ENCODE assay signal across 8 cellular contexts in the genomic region with DNA sequence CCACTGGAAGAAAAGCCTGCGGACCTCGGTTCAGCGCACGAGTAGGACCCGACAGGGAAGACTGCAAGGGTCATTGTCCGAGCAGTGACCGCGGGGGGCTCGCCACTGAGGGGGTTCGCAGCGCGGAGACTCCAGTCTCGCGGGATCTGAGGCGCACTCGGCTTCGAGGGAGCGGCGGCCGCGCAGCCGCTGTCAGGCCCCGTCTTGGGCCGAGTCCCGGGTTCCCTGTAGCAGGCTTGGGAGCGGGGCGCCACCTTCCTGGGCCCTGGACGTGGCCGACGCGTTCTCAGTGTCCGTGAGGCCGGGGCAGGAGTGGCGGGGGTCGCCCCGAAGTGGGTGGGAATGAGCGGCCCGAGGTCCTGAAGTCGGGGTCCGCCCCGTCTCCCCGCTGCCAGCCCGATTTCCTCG. TPM values are rescaled to one million over a fixed set of nuclear protein-coding genes. Genes with fewer than 3 reads are reported as not detected.
A peak's percentile ranks its signal among the peaks of the same experiment; 100 is the strongest.
DNase-seq lines count a peak whose midpoint lies in the region; ATAC-seq and TF ChIP-seq lines count a peak whose summit lies in the region.

No MANE protein-coding gene starts in this region.

- no peak overlapping the region for H2BK15ac ChIP-seq in H9 (ENCODE audit: low read depth, low read length)

- peaks cover 38 to 45% of the 10 kb centered on the region in 2 experiments for H3K4me1 Mint-ChIP-seq in H9

- DNase-seq in H9 (peak; percentile 66), fibroblast of villous mesenchyme (ENCODE audit: low read depth) (no peak), retinal pigment epithelial cell (ENCODE audit: low read depth) (no peak), OCI-M1 (lab: John Stamatoyannopoulos, UW) (no peak), islet precursor cell (no peak)

- H3K27me3 ChIP-seq in H9 (ENCODE audit: insufficient read depth, low read length): no peaks in the 10 kb centered on the region
- H3K27me3 ChIP-seq in SU-DHL-6 (ENCODE audit: low read length): no peaks in the 10 kb centered on the region

- no peak overlapping the region for H2BK120ac ChIP-seq in H9 (ENCODE audit: low read depth, low read length, poor library complexity, severe bottlenecking)

- no peaks in the 10 kb centered on the region for H3K9me2 ChIP-seq in SU-DHL-6 (replicated peaks; ENCODE audit: insufficient read depth, low read length)

- H3K9me3 Mint-ChIP-seq in H9: no peaks in the 10 kb centered on the region

- H4K20me1 ChIP-seq in H9 (ENCODE audit: control insufficient read depth, insufficient read depth, insufficient read length) (no peaks in the 10 kb centered on the region), SU-DHL-6 (ENCODE audit: low read depth, low read length) (no peaks in the 10 kb centered on the region; the same call in 1 of the 2 replicates)

- H3K79me1 ChIP-seq in H9 (ENCODE audit: insufficient read depth, low read depth, low read length, poor library complexity, severe bottlenecking): peaks cover 9% of the 10 kb centered on the region

- peak overlapping the region; percentile 10; the same call in 1 of the 2 replicates for H3K14ac ChIP-seq in H9 (ENCODE audit: insufficient read depth, low read length)

- H3K27ac Mint-ChIP-seq in H9: peak overlapping the region; percentile 87 to 99 (median 95); a peak in 4 of 7 replicates

- H2BK20ac ChIP-seq in H9 (ENCODE audit: low read depth, low read length, poor library complexity, severe bottlenecking): no peak overlapping the region

- H3K4me3 ChIP-seq in SU-DHL-6 (ENCODE audit: insufficient read depth, low read length, poor library complexity, severe bottlenecking): peak overlapping the region; percentile 47
- peak overlapping the region; percentile 48 for H3K4me3 ChIP-seq in fibroblast of villous mesenchyme (ENCODE audit: low read depth, low read length)
- peak overlapping the region; percentile 24 for H3K4me3 ChIP-seq in retinal pigment epithelial cell (ENCODE audit: low read length)

- H3K9ac ChIP-seq in H9 (ENCODE audit: extremely low read depth, insufficient read length, low read length) (peak overlapping the region; percentile 10), SU-DHL-6 (ENCODE audit: low read length) (peak overlapping the region; percentile 96)

- H2AFZ ChIP-seq in H9 (ENCODE audit: low read length) (no peak overlapping the region), SU-DHL-6 (ENCODE audit: low read depth, low read length, severe bottlenecking) (no peak overlapping the region)

- no peak overlapping the region for H4K5ac ChIP-seq in H9 (ENCODE audit: insufficient read length, low read depth, low read length)

- peak overlapping the region; percentile 62 to 81 for H3K4me3 Mint-ChIP-seq in H9

- ATAC-seq in HG03025 (IDR thresholded peaks at IDR 0.05; ENCODE audit: low FRiP score, unreplicated experiment) (no peak), HG03442 (IDR thresholded peaks at IDR 0.05; ENCODE audit: unreplicated experiment) (no peak)

- H3K4me1 ChIP-seq in H9 (ENCODE audit: insufficient read depth, low read length): no peaks in the 10 kb centered on the region

- H4K91ac ChIP-seq in H9 (ENCODE audit: insufficient read length, low read depth, low read length): no peak overlapping the region

- H4K8ac ChIP-seq in H9 (replicated peaks; ENCODE audit: insufficient read length, low read depth, low read length): no peak overlapping the region

- peaks cover 13% of the 10 kb centered on the region for H3K23me2 ChIP-seq in H9 (ENCODE audit: insufficient read length, low read depth, low read length, poor library complexity, severe bottlenecking)

- H3K27ac ChIP-seq in H9 (ENCODE audit: insufficient read length, low read depth, low read length) (no peak overlapping the region), SU-DHL-6 (ENCODE audit: low read depth, low read length) (peak overlapping the region; percentile 88)

- H3K27me3 Mint-ChIP-seq in H9 (ENCODE audit: low read depth): no peaks in the 10 kb centered on the region; the same call in 1 of the 2 replicates

- H3K18ac ChIP-seq in H9 (ENCODE audit: insufficient read length, low read depth, low read length): no peak overlapping the region

- H3K79me2 ChIP-seq in H9 (ENCODE audit: insufficient read depth, low read length) (peaks cover 4% of the 10 kb centered on the region; the same call in 1 of the 2 replicates), SU-DHL-6 (ENCODE audit: insufficient read depth, low read length) (peaks cover 31% of the 10 kb centered on the region)

- no peak overlapping the region for H3T11ph ChIP-seq in H9 (ENCODE audit: low read length)

- no peaks in the 10 kb centered on the region for H3K9me3 ChIP-seq in H9 (ENCODE audit: control insufficient read depth, low read depth, low read length)
- H3K9me3 ChIP-seq in SU-DHL-6 (ENCODE audit: insufficient read depth, low read length): no peaks in the 10 kb centered on the region

- no peak overlapping the region for H3K56ac ChIP-seq in H9 (ENCODE audit: insufficient read length, low read depth, low read length)

- TF ChIP-seq CTCF in H9 (conservative IDR thresholded peaks at IDR 0.05): no peak
- TF ChIP-seq CTCF in SU-DHL-6 (IDR thresholded peaks at IDR 0.05; ENCODE audit: insufficient read depth, low read length, poor library complexity, severe bottlenecking): no peak
- TF ChIP-seq CTCF in fibroblast of villous mesenchyme (IDR thresholded peaks at IDR 0.05; ENCODE audit: insufficient read depth, low read depth, low read length): no peak
- TF ChIP-seq CTCF in retinal pigment epithelial cell (conservative IDR thresholded peaks at IDR 0.05; ENCODE audit: low read depth, low read length): no peak

- no peak overlapping the region for H2AK5ac ChIP-seq in H9 (ENCODE audit: insufficient read length, low read length)

- no peak overlapping the region for H3K4ac ChIP-seq in H9 (ENCODE audit: low read depth, low read length)

- peaks cover 55% of the 10 kb centered on the region for H3F3A ChIP-seq in SU-DHL-6 (ENCODE audit: insufficient read depth)

- H3K23ac ChIP-seq in H9 (ENCODE audit: insufficient read length, low read depth, low read length): no peak overlapping the region

- H3K4me2 ChIP-seq in H9 (ENCODE audit: insufficient read depth, insufficient read length, low read length) (peak overlapping the region; percentile 2), SU-DHL-6 (ENCODE audit: low read depth, low read length, poor library complexity, severe bottlenecking) (peak overlapping the region; percentile 49)

- peaks cover 36 to 75% (median 54%) of the 10 kb centered on the region in 3 experiments for H3K36me3 Mint-ChIP-seq in H9 (ENCODE audit: insufficient read depth in 1 of 3, low read depth in 3 of 3)

- H2BK5ac ChIP-seq in H9 (ENCODE audit: insufficient read length, low read length): no peak overlapping the region

- peaks cover 6% of the 10 kb centered on the region for H3K36me3 ChIP-seq in SU-DHL-6 (ENCODE audit: low read length)

- WGBS in H9 (ENCODE audit: extremely low coverage, insufficient read length, low lambda C conversion rate): no CpG with 5 or more reads among the region's 44 CpGs

- no peak overlapping the region for H2BK12ac ChIP-seq in H9 (ENCODE audit: insufficient read length, low read depth, low read length)

RNA-seq across cellular contexts. Expression of a gene that starts 0.5 kb away (rescaled TPM):
- total RNA-seq in H9 (2021) (56.4 and 63.0 TPM in 2 replicates), fibroblast of villous mesenchyme (17.3 and 21.9 TPM in 2 replicates)

RNA-seq across cellular contexts. Expression of a gene that starts 5.7 kb away (rescaled TPM):
- total RNA-seq in H9 (2021) (249 and 263 TPM in 2 replicates), fibroblast of villous mesenchyme (85.5 and 140 TPM in 2 replicates)

RNA-seq across cellular contexts. Expression of a gene that starts 10.8 kb away (rescaled TPM):
- 14.3 TPM in 2 replicates for total RNA-seq in H9 (2021)
- not detected in 2 replicates for total RNA-seq in fibroblast of villous mesenchyme

RNA-seq across cellular contexts. Expression of a gene that starts 26.5 kb away (rescaled TPM):
- total RNA-seq in H9 (2021) (286 and 300 TPM in 2 replicates), fibroblast of villous mesenchyme (14.2 and 15.5 TPM in 2 replicates)

RNA-seq across cellular contexts. Expression of a gene that starts 33.3 kb away (rescaled TPM):
- total RNA-seq in H9 (2021): 179 and 191 TPM in 2 replicates
- 12.1 and 15.1 TPM in 2 replicates for total RNA-seq in fibroblast of villous mesenchyme

Comparison
In these comparisons a context has a peak if more than half of its experiments do, and no peak if none do; other contexts are left out.
1. RNA of a gene that starts 10.8 kb away (total RNA-seq): 14.3 TPM in H9; not detected in fibroblast of villous mesenchyme; every median in the first group is over 10 times any median in the second.
2. Peak in every context shown above with its lines, with median percentiles within 50 percentile points of each other: H3K4me3 ChIP-seq.